In the genomic region with DNA sequence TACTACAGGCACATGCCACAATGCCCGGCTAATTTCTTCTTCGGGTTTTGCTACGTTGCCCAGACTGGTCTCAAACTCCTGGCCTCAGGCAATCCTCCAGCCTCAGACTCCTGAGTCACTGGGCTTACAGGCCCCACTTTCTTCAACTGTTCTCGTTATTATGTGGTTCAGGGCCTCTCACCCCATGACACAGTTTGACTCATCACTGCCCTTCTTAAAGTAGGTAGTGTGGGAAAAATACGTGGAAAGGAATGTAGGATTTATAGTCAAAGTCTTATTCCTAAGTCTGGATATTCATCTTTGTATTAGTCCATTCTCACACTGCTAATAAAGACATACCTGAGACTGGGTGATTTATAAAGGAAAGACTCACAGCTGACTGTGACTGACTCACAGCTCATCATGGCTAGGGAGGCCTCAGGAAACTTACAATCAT, we compare ENCODE assay signal across 17 cellular contexts. TPM values are rescaled to one million over a fixed set of nuclear protein-coding genes. Genes with fewer than 3 reads are reported as not detected.
DNase-seq lines count a peak whose midpoint lies in the region; ATAC-seq and TF ChIP-seq lines count a peak whose summit lies in the region.
"Had no signal": no experiment of that assay in that cellular context is flagged by ENCODE, and none has a peak within 500 bp of the region (broad histone marks: within the 10 kb centered on the region; RNA-seq: fewer than 3 reads in every experiment).

No MANE protein-coding gene starts in this region.

- no peak overlapping the region for H3K27ac ChIP-seq in breast epithelium
- H3K27ac ChIP-seq: esophagus squamous epithelium, HL-60, transverse colon had no signal

- intact Hi-C loops in MCF 10A (cut with micrococcal nuclease) = no loop called here
- intact Hi-C loops in breast epithelium (cut with DNase I; ENCODE audit: low total_unique reads) = no loop called here

- peak overlapping the region; percentile 46 for H3K27ac Mint-ChIP-seq in MCF 10A (ENCODE audit: low read depth, unreplicated experiment)
- no peak overlapping the region for H3K27ac Mint-ChIP-seq in endothelial cell (ENCODE audit: unreplicated experiment)
- H3K27ac Mint-ChIP-seq: naive thymus-derived CD8-positive, alpha-beta T cell had no signal

- no peaks in the 10 kb centered on the region for H3K27me3 Mint-ChIP-seq in MCF 10A (ENCODE audit: insufficient read depth, unreplicated experiment)
- H3K27me3 Mint-ChIP-seq in endothelial cell (ENCODE audit: unreplicated experiment) = peaks cover 3% of the 10 kb centered on the region
- H3K27me3 Mint-ChIP-seq: central memory CD8-positive, alpha-beta T cell; naive thymus-derived CD8-positive, alpha-beta T cell had no signal

- no peaks in the 10 kb centered on the region for H3K27me3 ChIP-seq in breast epithelium
- H3K27me3 ChIP-seq: transverse colon had no signal

- H3K4me1 Mint-ChIP-seq in MCF 10A (ENCODE audit: insufficient read depth, unreplicated experiment) (no peaks in the 10 kb centered on the region), endothelial cell (ENCODE audit: unreplicated experiment) (peaks cover 5% of the 10 kb centered on the region)

- no peak for TF ChIP-seq CTCF in MCF 10A (IDR thresholded peaks at IDR 0.05; ENCODE audit: unreplicated experiment)
- no peak for TF ChIP-seq CTCF in breast epithelium (IDR thresholded peaks at IDR 0.05)
- TF ChIP-seq CTCF in fibroblast of mammary gland (conservative IDR thresholded peaks at IDR 0.05; ENCODE audit: control insufficient read depth, insufficient read depth, low read depth, low read length) = no peak
- no peak for TF ChIP-seq CTCF in endothelial cell (IDR thresholded peaks at IDR 0.05; ENCODE audit: unreplicated experiment)

- no peaks in the 10 kb centered on the region for H3K9me3 ChIP-seq in breast epithelium
- H3K9me3 ChIP-seq: esophagus squamous epithelium, transverse colon had no signal

- POLR2A ChIA-PET in MCF 10A (lab: Yijun Ruan, JAX) = no interaction called here

- CTCF ChIA-PET in MCF 10A (lab: Yijun Ruan, JAX) = no interaction called here

- H3K36me3 Mint-ChIP-seq in MCF 10A (ENCODE audit: insufficient read depth, unreplicated experiment) (peaks cover under 1% of the 10 kb centered on the region), endothelial cell (ENCODE audit: low read depth, unreplicated experiment) (no peaks in the 10 kb centered on the region)
- H3K36me3 Mint-ChIP-seq: naive thymus-derived CD8-positive, alpha-beta T cell had no signal

- H3K4me1 ChIP-seq in breast epithelium = no peaks in the 10 kb centered on the region
- H3K4me1 ChIP-seq: transverse colon had no signal

- DNase-seq in MCF 10A (ENCODE audit: unreplicated experiment) (peak; percentile 81), breast epithelium (ENCODE audit: low spot score in 2 of 2) (no peak), SK-MEL-5 (ENCODE audit: low read depth, low spot score) (peak; percentile 50), fibroblast of mammary gland (ENCODE audit: low read depth) (peak; percentile 93), endothelial cell (ENCODE audit: low spot score) (no peak), NCI-H524 (lab: John Stamatoyannopoulos, UW) (no peak)
- DNase-seq in activated CD4-positive, alpha-beta T cell treated with anti-CD3 and anti-CD28 coated beads, Interleukin-2, amount 50 U/mL, for 48 hours = no peak
- DNase-seq: esophagus squamous epithelium; naive thymus-derived CD8-positive, alpha-beta T cell; NCI-H1092; NCI-H526; SIG-M5; small intestine; transverse colon had no signal

- H3K4me3 ChIP-seq in breast epithelium (no peak overlapping the region), fibroblast of mammary gland (ENCODE audit: control insufficient read depth, low read depth, low read length) (no peak overlapping the region)
- H3K4me3 ChIP-seq: esophagus squamous epithelium, transverse colon had no signal

- no peak for TF ChIP-seq POLR2A in breast epithelium (IDR thresholded peaks at IDR 0.05)

- in situ Hi-C loops in SK-MEL-5 (cut with HindIII; ENCODE audit: low pct_unique_long_range_greater_than_20kb, low sequenced_read_pairs) = no loop called here

- no peak for ATAC-seq in HG03045 (IDR thresholded peaks at IDR 0.05; ENCODE audit: unreplicated experiment)
- ATAC-seq: naive thymus-derived CD8-positive, alpha-beta T cell had no signal

- BruUV-seq in MCF 10A (replicated peaks; lab: Mats Ljungman, UMichigan) = no TSS peak

- no peaks in the 10 kb centered on the region for H3K36me3 ChIP-seq in breast epithelium
- H3K36me3 ChIP-seq: esophagus squamous epithelium, transverse colon had no signal

- H3K9me3 Mint-ChIP-seq in MCF 10A (ENCODE audit: unreplicated experiment) (no peaks in the 10 kb centered on the region), endothelial cell (ENCODE audit: unreplicated experiment) (no peaks in the 10 kb centered on the region)
- H3K9me3 Mint-ChIP-seq: central memory CD8-positive, alpha-beta T cell; naive thymus-derived CD8-positive, alpha-beta T cell had no signal

- H3K4me3 Mint-ChIP-seq in MCF 10A (ENCODE audit: unreplicated experiment) = no peak overlapping the region
- H3K4me3 Mint-ChIP-seq in endothelial cell (ENCODE audit: unreplicated experiment) = no peak overlapping the region
- H3K4me3 Mint-ChIP-seq: central memory CD8-positive, alpha-beta T cell; naive thymus-derived CD8-positive, alpha-beta T cell had no signal

RNA-seq across cellular contexts. Expression of a gene that starts 19.4 kb away (rescaled TPM):
- total RNA-seq in MCF 10A (2022) (19.7 and 35.1 TPM in 2 replicates), breast epithelium (under 1 TPM in 1 of 3 donors, not detected in 2; 0.64 TPM), endothelial cell (ENCODE audit: unreplicated experiment) (3.9 TPM)
- 18.9 and 23.0 TPM in 2 replicates for total RNA-seq in SK-MEL-5 (2014; rRNA removed; shearing (Covaris generic))
- polyA plus RNA-seq in SK-MEL-5 (2015; cell fraction: cytosol; rRNA removed) = 21.4 and 23.5 TPM in 2 replicates
- 18.5 and 28.4 TPM in 2 replicates for polyA plus RNA-seq in SK-MEL-5 (2015; cell fraction: nucleus; rRNA removed)

RNA-seq across cellular contexts. Expression of a gene that starts 41.2 kb away (rescaled TPM):
- total RNA-seq in MCF 10A (2022) (76.9 and 110 TPM in 2 replicates), breast epithelium (10 to 100 TPM; 32.8 to 57.3 (median 55.1) TPM), endothelial cell (ENCODE audit: unreplicated experiment) (23.8 TPM)
- total RNA-seq in SK-MEL-5 (2014; rRNA removed; shearing (Covaris generic)) = 110 and 113 TPM in 2 replicates
- 190 and 222 TPM in 2 replicates for polyA plus RNA-seq in SK-MEL-5 (2015; cell fraction: cytosol; rRNA removed)
- polyA plus RNA-seq in SK-MEL-5 (2015; cell fraction: nucleus; rRNA removed) = 29.5 and 36.4 TPM in 2 replicates

RNA-seq across cellular contexts. Expression of a gene that starts 42.7 kb away (rescaled TPM):
- total RNA-seq in MCF 10A (2022) (not detected in 2 replicates), breast epithelium (not detected), endothelial cell (ENCODE audit: unreplicated experiment) (0.23 TPM)
- total RNA-seq in SK-MEL-5 (2014; rRNA removed; shearing (Covaris generic)) = not detected in 2 replicates
- 0.15 TPM in 1 of 2 replicates, not detected in the other for polyA plus RNA-seq in SK-MEL-5 (2015; cell fraction: cytosol; rRNA removed)
- 0.27 TPM in 1 of 2 replicates, not detected in the other for polyA plus RNA-seq in SK-MEL-5 (2015; cell fraction: nucleus; rRNA removed)
- total RNA-seq: esophagus squamous epithelium; naive thymus-derived CD8-positive, alpha-beta T cell had no signal
- polyA plus RNA-seq: naive thymus-derived CD8-positive, alpha-beta T cell had no signal

Comparison
In these comparisons a context has a peak if more than half of its experiments do, and no peak if none do; other contexts are left out.
1. DNase-seq: peak in MCF 10A (single experiment), SK-MEL-5 (single experiment) and fibroblast of mammary gland (single experiment); none in breast epithelium (0 of 2), endothelial cell (single experiment), activated CD4-positive, alpha-beta T cell treated with anti-CD3 and anti-CD28 coated beads, Interleukin-2, amount 50 U/mL, for 48 hours (0 of 2) and NCI-H524 (0 of 2).